In genomic region chrX:117985241-117985640, GRCh38 we compare ENCODE assay signal across 12 cellular contexts.
DNase-seq lines count a peak whose midpoint lies in the region; ATAC-seq, FAIRE-seq and TF ChIP-seq lines count a peak whose summit lies in the region.
"Had no signal": no experiment of that assay in that cellular context is flagged by ENCODE, and none has a peak within 500 bp of the region (broad histone marks: within the 10 kb centered on the region; RNA-seq: fewer than 3 reads in every experiment).

No MANE protein-coding gene starts in this region.

- CTCF ChIA-PET in RWPE1 (lab: Yijun Ruan, JAX): interaction anchor here (0.6 to 1.2 kb wide), 4 partner anchors 12 to 1236 kb away, joined by 3 to 4 read pairs (median 4); no protein-coding TSS in a partner anchor

- no peak for FAIRE-seq in keratinocyte (lab: Jason Lieb, UNC)

- DNase-seq in DMS53 (lab: John Stamatoyannopoulos, UW) (peak; percentile 61), keratinocyte (ENCODE audit: low read depth, low spot score) (no peak), RWPE1 (ENCODE audit: low spot score) (no peak), tibial nerve (ENCODE audit: low spot score in 2 of 2) (no peak)
- DNase-seq: stimulated activated CD4-positive, alpha-beta T cell treated with anti-CD3 and anti-CD28 coated beads, Interleukin-15, amount 100 ng/mL, for 24 hours had no signal

- no peaks in the 10 kb centered on the region for H3K36me3 ChIP-seq in keratinocyte (ENCODE audit: control insufficient read depth in 2 of 2, extremely low read depth in 1 of 2, insufficient read depth in 2 of 2, low read length in 2 of 2)
- H3K36me3 ChIP-seq in tibial nerve: no peaks in the 10 kb centered on the region
- H3K36me3 ChIP-seq: neutrophil had no signal

- dilution Hi-C loops in keratinocyte (cut with MboI; ENCODE audit: extremely low pct_ligation_motif_present, low sequenced_read_pairs): no loop called here

- TF ChIP-seq POLR2A in tibial nerve (IDR thresholded peaks at IDR 0.05): no peak

- H3K4me1 ChIP-seq in keratinocyte (ENCODE audit: control insufficient read depth, extremely low read depth, insufficient read depth, low read length): peaks cover 8% of the 10 kb centered on the region
- H3K4me1 ChIP-seq in tibial nerve: no peaks in the 10 kb centered on the region

- H3K9me1 ChIP-seq in keratinocyte (ENCODE audit: control insufficient read depth, extremely low read depth, insufficient read depth, low read length): no peaks in the 10 kb centered on the region

- no peak overlapping the region for H3K4me2 ChIP-seq in keratinocyte (ENCODE audit: control insufficient read depth, extremely low read depth, insufficient read depth, low read depth, low read length)

- POLR2A ChIA-PET in RWPE1 (lab: Yijun Ruan, JAX; ENCODE audit: low non-redundant PET): no interaction called here

- TF ChIP-seq CTCF in keratinocyte (optimal IDR thresholded peaks at IDR 0.05 in 1 of 3, IDR thresholded peaks at IDR 0.05 in 1 of 3, conservative IDR thresholded peaks at IDR 0.05 in 1 of 3; ENCODE audit: extremely low read depth in 1 of 3, insufficient read depth in 2 of 3, low read length in 3 of 3) (peak; percentile 17 to 49 (median 48)), RWPE1 (conservative IDR thresholded peaks at IDR 0.05; ENCODE audit: low read depth) (no peak), tibial nerve (IDR thresholded peaks at IDR 0.05) (no peak)

- no peak overlapping the region for H3K9ac ChIP-seq in keratinocyte (ENCODE audit: control insufficient read depth, extremely low read depth, insufficient read depth, low read length)

- WGBS in tibial nerve, 2 donors: 20 to 32% methylated on average over 1 of the region's 1 CpG

- H2AFZ ChIP-seq in keratinocyte (ENCODE audit: control insufficient read depth, low read length): no peak overlapping the region

- H3K27me3 ChIP-seq in keratinocyte (ENCODE audit: control insufficient read depth, extremely low read depth, insufficient read depth, low read length) (no peaks in the 10 kb centered on the region), tibial nerve (no peaks in the 10 kb centered on the region)
- H3K27me3 ChIP-seq: neutrophil had no signal

- H3K79me2 ChIP-seq in keratinocyte (ENCODE audit: control insufficient read depth, insufficient read depth, low read length): no peaks in the 10 kb centered on the region

- H3K9me3 ChIP-seq in keratinocyte (ENCODE audit: control insufficient read depth, low read depth, low read length) (no peaks in the 10 kb centered on the region), tibial nerve (no peaks in the 10 kb centered on the region)
- H3K9me3 ChIP-seq: neutrophil had no signal

- H3K4me3 ChIP-seq in keratinocyte (ENCODE audit: control insufficient read depth in 2 of 3, extremely low read depth in 1 of 3, insufficient read depth in 2 of 3, low read depth in 1 of 3, low read length in 3 of 3) (no peak overlapping the region), tibial nerve (no peak overlapping the region)

- TF ChIP-seq EP300 in tibial nerve (IDR thresholded peaks at IDR 0.05): no peak

- H3K27ac ChIP-seq in keratinocyte (ENCODE audit: control insufficient read depth, insufficient read depth, low read length): no peak overlapping the region
- H3K27ac ChIP-seq in RWPE1: no peak overlapping the region
- no peak overlapping the region for H3K27ac ChIP-seq in tibial nerve
- H3K27ac ChIP-seq: neutrophil had no signal

- H4K20me1 ChIP-seq in keratinocyte (ENCODE audit: control insufficient read depth, extremely low read depth, insufficient read depth, low read length): no peaks in the 10 kb centered on the region

- ATAC-seq in GM21717 (IDR thresholded peaks at IDR 0.05; ENCODE audit: unreplicated experiment) (peak; percentile 53), SK-N-SH treated with all-trans-retinoic acid at 6 μM for 48 hours (peak; percentile 63; the same call in 2 of the 3 replicates), GM21423 (IDR thresholded peaks at IDR 0.05; ENCODE audit: unreplicated experiment) (no peak), HG03342 (IDR thresholded peaks at IDR 0.05; ENCODE audit: unreplicated experiment) (no peak)
- ATAC-seq: activated CD4-positive, CD25-positive, alpha-beta regulatory T cell treated with anti-CD3 and anti-CD28 coated beads, Interleukin-2, amount 50 U/mL, for 24 hours; stimulated activated effector memory CD8-positive, alpha-beta T cell treated with anti-CD3 and anti-CD28 coated beads, Interleukin-12 subunit alpha, Interleukin-12 subunit beta, amount 100 ng/mL, for 72 hours had no signal

TF ChIP-seq in SK-N-SH treated with all-trans-retinoic acid at 6 μM for 48 hours, 23 proteins besides CTCF, POLR2A, EP300 and RAD21:
- TF ChIP-seq CSRNP3 (CRISPR knock-in tag; IDR thresholded peaks at IDR 0.05) (no peak), CREB5 (CRISPR knock-in tag; IDR thresholded peaks at IDR 0.05; ENCODE audit: low read depth) (no peak), ESRRG (CRISPR knock-in tag; IDR thresholded peaks at IDR 0.05) (no peak), TSHZ2 (CRISPR knock-in tag; IDR thresholded peaks at IDR 0.05) (no peak), ARNTL (CRISPR knock-in tag; IDR thresholded peaks at IDR 0.05; ENCODE audit: borderline replicate concordance, low read depth) (no peak), ZNF565 (CRISPR knock-in tag; conservative IDR thresholded peaks at IDR 0.05; ENCODE audit: low read depth) (no peak), CSDC2 (CRISPR knock-in tag; IDR thresholded peaks at IDR 0.05) (no peak), ZNF8 (CRISPR knock-in tag; IDR thresholded peaks at IDR 0.05) (no peak)

Comparison
In these comparisons a context has a peak if more than half of its experiments do, and no peak if none do; other contexts are left out.
1. ATAC-seq: peak in GM21717 (single experiment) and SK-N-SH treated with all-trans-retinoic acid at 6 μM for 48 hours (single experiment); none in GM21423 (single experiment) and HG03342 (single experiment).
2. CTCF ChIP-seq: peak in keratinocyte (3 of 3); none in RWPE1 (single experiment) and tibial nerve (0 of 5).